Comparison of ENCODE assay signal across 1 cellular context in genomic region chr12:52036587-52037171, GRCh38.
TF ChIP-seq lines count a peak whose summit lies in the region.

No MANE protein-coding gene starts in this region.

TF ChIP-seq in HepG2, 621 proteins besides CTCF, POLR2A, EP300 and RAD21 (continued from another document and continues in another):
- TF ChIP-seq ZHX2 (IDR thresholded peaks at IDR 0.05; ENCODE audit: low read depth) (no peak), ZHX2 (CRISPR knock-in tag; IDR thresholded peaks at IDR 0.05; ENCODE audit: borderline replicate concordance) (no peak), ZXDC (CRISPR knock-in tag; IDR thresholded peaks at IDR 0.05) (no peak), YY1 (IDR thresholded peaks at IDR 0.05; ENCODE audit: insufficient read depth, insufficient replicate concordance, low read depth, low read length) (no peak), RBM39 (IDR thresholded peaks at IDR 0.05; ENCODE audit: low read depth, low read length, poor library complexity, severe bottlenecking) (no peak), ZNF678 (CRISPR knock-in tag; IDR thresholded peaks at IDR 0.05) (no peak), BRD4 (CRISPR knock-in tag; IDR thresholded peaks at IDR 0.05) (no peak), ZNF850 (CRISPR knock-in tag; conservative IDR thresholded peaks at IDR 0.05) (no peak), MAFK (conservative IDR thresholded peaks at IDR 0.05 in 1 of 2, IDR thresholded peaks at IDR 0.05 in 1 of 2; ENCODE audit: low read length in 2 of 2) (no peak), ATF7 (IDR thresholded peaks at IDR 0.05) (no peak), ATF7 (CRISPR knock-in tag; IDR thresholded peaks at IDR 0.05) (no peak), SMYD3 (CRISPR knock-in tag; IDR thresholded peaks at IDR 0.05) (no peak), PLSCR1 (CRISPR knock-in tag; IDR thresholded peaks at IDR 0.05; ENCODE audit: borderline replicate concordance) (no peak), MAFF (IDR thresholded peaks at IDR 0.05; ENCODE audit: low read depth, low read length) (no peak), TP53 (CRISPR knock-in tag; conservative IDR thresholded peaks at IDR 0.05) (no peak), ZKSCAN5 (CRISPR knock-in tag; IDR thresholded peaks at IDR 0.05) (no peak), HMGXB3 (CRISPR knock-in tag; IDR thresholded peaks at IDR 0.05; ENCODE audit: borderline replicate concordance) (no peak), ZNF333 (CRISPR knock-in tag; IDR thresholded peaks at IDR 0.05; ENCODE audit: borderline replicate concordance) (no peak), ZNF225 (CRISPR knock-in tag; IDR thresholded peaks at IDR 0.05) (no peak), TAF1 (CRISPR knock-in tag; IDR thresholded peaks at IDR 0.05) (no peak), LRRFIP1 (CRISPR knock-in tag; conservative IDR thresholded peaks at IDR 0.05) (no peak), ZNF292 (CRISPR knock-in tag; IDR thresholded peaks at IDR 0.05; ENCODE audit: borderline replicate concordance, low read depth) (no peak), EED (CRISPR knock-in tag; IDR thresholded peaks at IDR 0.05) (no peak), NRL (CRISPR knock-in tag; IDR thresholded peaks at IDR 0.05; ENCODE audit: borderline replicate concordance) (no peak), HHEX (CRISPR knock-in tag; IDR thresholded peaks at IDR 0.05) (no peak), ATF1 (CRISPR knock-in tag; IDR thresholded peaks at IDR 0.05) (no peak), RERE (CRISPR knock-in tag; IDR thresholded peaks at IDR 0.05; ENCODE audit: low read depth) (no peak), KAT2B (IDR thresholded peaks at IDR 0.05; ENCODE audit: borderline replicate concordance, low read depth, low read length) (no peak), HINFP (CRISPR knock-in tag; IDR thresholded peaks at IDR 0.05; ENCODE audit: low read depth) (no peak), TCF12 (IDR thresholded peaks at IDR 0.05) (no peak), TCF12 (CRISPR knock-in tag; IDR thresholded peaks at IDR 0.05) (peak; percentile 54; the same call in 1 of the 2 replicates), ZNF7 (CRISPR knock-in tag; IDR thresholded peaks at IDR 0.05) (no peak), MXI1 (IDR thresholded peaks at IDR 0.05; ENCODE audit: borderline replicate concordance, low read depth, low read length) (peak; percentile 23; the same call in 1 of the 3 replicates), KLF16 (CRISPR knock-in tag; IDR thresholded peaks at IDR 0.05) (0 out of 4 replicates have a peak, but pooled peaks of 1 of the 2 experiments have one; percentile 38), KLF9 (CRISPR knock-in tag; IDR thresholded peaks at IDR 0.05; ENCODE audit: low read depth) (no peak), TBP (CRISPR knock-in tag; IDR thresholded peaks at IDR 0.05) (no peak), ZNF451 (CRISPR knock-in tag; IDR thresholded peaks at IDR 0.05) (no peak), SALL1 (CRISPR knock-in tag; IDR thresholded peaks at IDR 0.05) (peak; percentile 13; the same call in 1 of the 2 replicates), HES4 (CRISPR knock-in tag; IDR thresholded peaks at IDR 0.05; ENCODE audit: borderline replicate concordance) (no peak)
